Comparison of ENCODE assay signal across 21 cellular contexts in genomic region chrX:102044496-102044895, GRCh38.
"Had no signal": no experiment of that assay in that cellular context is flagged by ENCODE, and none has a peak within 500 bp of the region (broad histone marks: within the 10 kb centered on the region; RNA-seq: fewer than 3 reads in every experiment).

No MANE protein-coding gene starts in this region.

- H3K4me3 ChIP-seq: colonic mucosa, coronary artery, dorsolateral prefrontal cortex, esophagus muscularis mucosa, esophagus squamous epithelium, gastrocnemius medialis, gastroesophageal sphincter had no signal

- H3K9me3 ChIP-seq: colonic mucosa, esophagus squamous epithelium, gastrocnemius medialis, gastroesophageal sphincter had no signal

- H3K27me3 ChIP-seq: colonic mucosa, esophagus muscularis mucosa, esophagus squamous epithelium, foreskin keratinocyte, gastrocnemius medialis, gastroesophageal sphincter had no signal

- H3K27ac ChIP-seq: colonic mucosa, coronary artery, dorsolateral prefrontal cortex, epithelial cell of prostate, esophagus muscularis mucosa, esophagus squamous epithelium, foreskin keratinocyte, gastrocnemius medialis, gastroesophageal sphincter had no signal

- DNase-seq: colonic mucosa; cortex of kidney; dermis blood vessel endothelial cell; dorsolateral prefrontal cortex; effector CD4-positive, alpha-beta T cell; effector CD8-positive, alpha-beta T cell; effector memory CD4-positive, alpha-beta T cell; effector memory CD8-positive, alpha-beta T cell; endodermal cell; erythroblast; esophagus squamous epithelium; foreskin fibroblast; foreskin keratinocyte; foreskin melanocyte; gastrocnemius medialis; glutamatergic neuron; head of caudate nucleus had no signal

- H3K36me3 ChIP-seq: colonic mucosa, esophagus muscularis mucosa, esophagus squamous epithelium, gastrocnemius medialis, gastroesophageal sphincter had no signal

- H3K4me1 ChIP-seq: colonic mucosa, esophagus muscularis mucosa, esophagus squamous epithelium, foreskin keratinocyte, gastrocnemius medialis, gastroesophageal sphincter had no signal
